9 cellular contexts compared by ENCODE assay signal in the genomic region with DNA sequence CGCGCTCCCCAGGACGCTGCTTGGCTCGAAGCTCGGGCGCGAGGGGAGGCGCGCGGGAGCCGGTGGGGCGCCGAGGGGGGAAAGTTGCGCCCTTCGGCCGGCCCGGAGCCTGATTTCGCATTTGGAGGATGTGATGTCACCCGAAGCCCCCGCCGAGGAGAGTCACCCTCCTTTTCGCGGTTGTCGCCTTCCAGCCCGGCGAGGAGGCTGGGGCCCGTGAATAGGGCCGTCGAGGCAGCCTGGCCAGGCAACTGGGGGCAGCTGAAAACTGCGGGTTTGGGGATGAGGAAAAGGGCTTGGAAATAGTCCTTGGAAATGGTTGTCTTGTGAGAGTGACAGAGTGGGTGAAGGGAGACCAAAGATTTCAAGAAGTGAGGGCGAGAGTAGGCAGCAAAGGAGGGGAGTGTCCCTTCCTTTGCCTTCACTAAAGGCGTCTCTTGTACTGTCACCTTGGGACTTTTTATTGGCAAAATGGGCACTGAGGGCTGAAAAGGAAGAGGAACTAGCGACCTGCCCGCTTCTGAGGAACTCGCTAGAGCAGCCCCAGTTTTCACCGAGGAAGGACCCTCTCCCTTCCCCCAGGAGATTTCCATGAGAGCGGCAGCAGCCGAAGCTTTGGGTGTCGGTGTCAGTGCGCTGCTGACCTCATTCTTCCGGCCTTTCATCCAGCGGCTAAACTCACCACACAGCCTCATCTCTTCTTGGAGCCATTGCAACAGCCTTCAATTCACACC. TPM values are rescaled to one million over a fixed set of nuclear protein-coding genes. Genes with fewer than 3 reads are reported as not detected.
DNase-seq lines count a peak whose midpoint lies in the region; ATAC-seq lines count a peak whose summit lies in the region.
"Had no signal": no experiment of that assay in that cellular context is flagged by ENCODE, and none has a peak within 500 bp of the region (broad histone marks: within the 10 kb centered on the region; RNA-seq: fewer than 3 reads in every experiment).

CD8A (minus strand) TSS at position 86 of the 734 bp plus-strand sequence. CDS start 88 bp downstream, outside the sequence.

- H3K27ac ChIP-seq in substantia nigra (ENCODE audit: low read depth, low read length, poor library complexity, severe bottlenecking): no peak within 1 kb of the TSS
- H3K27ac ChIP-seq: 22Rv1 had no signal

- DNase-seq in DMS 273 (lab: John Stamatoyannopoulos, UW; ENCODE audit: unreplicated experiment) (peak; percentile 48), DMS 273 treated with DMSO at 0.1 percent for 48 hours (lab: John Stamatoyannopoulos, UW) (no peak), germinal center (ENCODE audit: low spot score) (peak; percentile 34), substantia nigra (lab: John Stamatoyannopoulos, UW) (no peak)
- DNase-seq in stimulated activated CD8-positive, alpha-beta memory T cell treated with anti-CD3 and anti-CD28 coated beads, Interleukin-4, amount 100 ng/mL, for 24 hours (ENCODE audit: low read depth): peak; percentile 72

- CTCF ChIA-PET in activated CD8-positive, alpha-beta memory T cell treated with anti-CD3 and anti-CD28 coated beads for 36 hours (lab: Charles Lee): interaction anchor here (1.6 to 6.3 kb wide), 4 partner anchors 14 to 34 kb away, joined by 3 to 43 read pairs (median 4); no protein-coding TSS in a partner anchor

- no peak for ATAC-seq in GM18861 (IDR thresholded peaks at IDR 0.05; ENCODE audit: unreplicated experiment)
- ATAC-seq in HG02973 (IDR thresholded peaks at IDR 0.05; ENCODE audit: unreplicated experiment): no peak

- POLR2A ChIA-PET in activated CD8-positive, alpha-beta memory T cell treated with anti-CD3 and anti-CD28 coated beads for 36 hours (lab: Charles Lee): interaction anchor here (0.5 to 5.1 kb wide), 7 partner anchors 14 to 1354 kb away, joined by 3 to 58 read pairs (median 7); no protein-coding TSS in a partner anchor

RNA-seq across cellular contexts. Expression of gene CD8A, which starts in this region (rescaled TPM):
- 100 to 1,000 TPM; 433 TPM for total RNA-seq in activated CD8-positive, alpha-beta memory T cell treated with anti-CD3 and anti-CD28 coated beads for 36 hours

Comparison
In these comparisons a context has a peak if more than half of its experiments do, and no peak if none do; other contexts are left out.
1. DNase-seq: peak in DMS 273 (single experiment), germinal center (single experiment) and stimulated activated CD8-positive, alpha-beta memory T cell treated with anti-CD3 and anti-CD28 coated beads, Interleukin-4, amount 100 ng/mL, for 24 hours (single experiment); none in DMS 273 treated with DMSO at 0.1 percent for 48 hours (single experiment) and substantia nigra (0 of 49).